10 cellular contexts compared by ENCODE assay signal in genomic region chr4:565614-566013, GRCh38. TPM values are rescaled to one million over a fixed set of nuclear protein-coding genes. Genes with fewer than 3 reads are reported as not detected.
"Had no signal": no experiment of that assay in that cellular context is flagged by ENCODE, and none has a peak within 500 bp of the region (broad histone marks: within the 10 kb centered on the region; RNA-seq: fewer than 3 reads in every experiment).

No MANE protein-coding gene starts in this region.

RNA-seq across cellular contexts. Expression of gene TMEM271, which starts 10.5 kb away (rescaled TPM):
- total RNA-seq: stomach, subcutaneous adipose tissue, thoracic aorta, thyroid gland, tibial nerve, transverse colon, upper lobe of left lung, upper lobe of right lung, ureter, uterus had no signal
